In the genomic region with DNA sequence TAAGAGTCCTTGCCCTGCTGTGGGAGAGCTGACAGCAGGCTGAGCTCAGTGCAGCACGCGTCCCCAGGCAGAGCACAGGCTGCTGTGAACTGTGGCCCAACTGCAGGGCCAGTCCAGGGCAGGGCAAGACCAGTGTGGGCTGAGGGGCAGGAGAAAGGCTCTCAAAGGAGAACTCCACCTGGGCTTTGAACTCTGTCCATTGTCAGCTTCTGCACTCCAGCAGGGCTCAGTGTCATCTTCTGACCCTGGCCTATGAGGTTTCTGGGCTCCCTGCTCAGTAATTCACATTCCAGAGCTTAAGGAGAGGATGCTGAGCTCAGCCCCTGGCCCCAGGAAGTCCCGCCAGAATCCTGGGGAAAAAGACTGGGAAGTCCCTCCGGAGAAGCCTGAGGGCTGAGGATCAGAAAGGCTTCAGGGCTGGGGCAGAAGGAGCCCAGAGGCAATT, we compare ENCODE assay signal across 10 cellular contexts. TPM values are rescaled to one million over a fixed set of nuclear protein-coding genes. Genes with fewer than 3 reads are reported as not detected.
A peak's percentile ranks its signal among the peaks of the same experiment; 100 is the strongest.
DNase-seq lines count a peak whose midpoint lies in the region; ATAC-seq, FAIRE-seq and TF ChIP-seq lines count a peak whose summit lies in the region.
"Had no signal": no experiment of that assay in that cellular context is flagged by ENCODE, and none has a peak within 500 bp of the region (broad histone marks: within the 10 kb centered on the region; RNA-seq: fewer than 3 reads in every experiment).

No MANE protein-coding gene starts in this region.

- no peak for TF ChIP-seq CTCF in colonic mucosa (IDR thresholded peaks at IDR 0.05)
- TF ChIP-seq CTCF in kidney (IDR thresholded peaks at IDR 0.05; ENCODE audit: borderline replicate concordance, extremely low read depth, insufficient read depth): no peak

- intact Hi-C loops in colonic mucosa (cut with DNase I) (no loop called here), kidney (cut with DNase I) (no loop called here)

- H3K4me1 ChIP-seq in colonic mucosa: no peaks in the 10 kb centered on the region
- H3K4me1 ChIP-seq in kidney (ENCODE audit: control insufficient read depth in 1 of 2, insufficient read depth in 1 of 2, low read depth in 1 of 2, low read length in 2 of 2): no peaks in the 10 kb centered on the region
- peaks cover 39% of the 10 kb centered on the region for H3K4me1 ChIP-seq in stomach smooth muscle (ENCODE audit: control insufficient read depth, insufficient read depth, low read length)

- peak overlapping the region; percentile 46 for H3K27ac ChIP-seq in colonic mucosa
- no peak overlapping the region for H3K27ac ChIP-seq in kidney (ENCODE audit: low read depth in 2 of 2, low read length in 2 of 2)
- peak overlapping the region; percentile 89 for H3K27ac ChIP-seq in stomach smooth muscle (ENCODE audit: low read length)
- H3K27ac ChIP-seq: neutrophil had no signal

- FAIRE-seq in kidney (lab: Jason Lieb, UNC): no peak

- H3K27me3 ChIP-seq in colonic mucosa (no peaks in the 10 kb centered on the region), stomach smooth muscle (ENCODE audit: control insufficient read depth in 1 of 2, insufficient read depth in 2 of 2, low read length in 2 of 2) (no peaks in the 10 kb centered on the region)
- H3K27me3 ChIP-seq: neutrophil had no signal

- H3K9me3 ChIP-seq in colonic mucosa: no peaks in the 10 kb centered on the region
- no peaks in the 10 kb centered on the region for H3K9me3 ChIP-seq in kidney (ENCODE audit: control insufficient read depth in 1 of 2, low read length in 2 of 2)
- H3K9me3 ChIP-seq in stomach smooth muscle (ENCODE audit: control insufficient read depth in 2 of 2, low read length in 2 of 2): no peaks in the 10 kb centered on the region
- H3K9me3 ChIP-seq: neutrophil had no signal

- no peaks in the 10 kb centered on the region for H3K36me3 ChIP-seq in colonic mucosa
- H3K36me3 ChIP-seq in kidney (ENCODE audit: control insufficient read depth in 1 of 2, insufficient read depth in 2 of 2, low read length in 2 of 2): no peaks in the 10 kb centered on the region
- H3K36me3 ChIP-seq in stomach smooth muscle (ENCODE audit: control insufficient read depth in 2 of 2, insufficient read depth in 2 of 2, low read length in 2 of 2): no peaks in the 10 kb centered on the region
- H3K36me3 ChIP-seq: neutrophil had no signal

- H3K9ac ChIP-seq in colonic mucosa (ENCODE audit: low read depth in 2 of 2, low read length in 2 of 2) (no peak overlapping the region), kidney (ENCODE audit: low read length in 2 of 2) (no peak overlapping the region), stomach smooth muscle (ENCODE audit: low read length in 2 of 2) (peak overlapping the region; percentile 35 to 43)

- peak; percentile 16 for DNase-seq in HT1080 (ENCODE audit: low read depth)
- DNase-seq in colonic mucosa: no peak
- DNase-seq in kidney: peak; percentile 74
- DNase-seq in COR-L47 (lab: John Stamatoyannopoulos, UW): no peak
- DNase-seq in OCI-M1 (lab: John Stamatoyannopoulos, UW): no peak
- DNase-seq in anterior cingulate cortex (lab: John Stamatoyannopoulos, UW): no peak
- DNase-seq: activated naive CD8-positive, alpha-beta T cell treated with anti-CD3 and anti-CD28 coated beads, Interleukin-2, amount 50 U/mL, for 24 hours had no signal

- H3K4me3 ChIP-seq in colonic mucosa (no peak overlapping the region), kidney (ENCODE audit: low read length in 2 of 2) (no peak overlapping the region), stomach smooth muscle (ENCODE audit: low read length in 2 of 2) (no peak overlapping the region)

- ATAC-seq in HG03378 (IDR thresholded peaks at IDR 0.05; ENCODE audit: unreplicated experiment): no peak
- ATAC-seq: activated naive CD8-positive, alpha-beta T cell treated with anti-CD3 and anti-CD28 coated beads, Interleukin-2, amount 50 U/mL, for 24 hours had no signal

RNA-seq across cellular contexts. Expression of gene LHFPL2, which starts 37.4 kb away (rescaled TPM):
- total RNA-seq in HT1080 (2014; rRNA removed; shearing (Covaris generic)): 18.8 and 25.9 TPM in 2 replicates
- polyA plus RNA-seq in HT1080 (2015; cell fraction: cytosol; rRNA removed): 20.3 and 24.0 TPM in 2 replicates
- polyA plus RNA-seq in HT1080 (2015; cell fraction: nucleus; rRNA removed): 16.6 and 21.6 TPM in 2 replicates
- total RNA-seq in colonic mucosa (10 to 100 TPM; 35.5 to 39.2 TPM), kidney (12.6 TPM)
- polyA plus RNA-seq in kidney (ENCODE audit: insufficient read depth, low read depth, low replicate concordance): 1.8 TPM

Comparison
In these comparisons a context has a peak if more than half of its experiments do, and no peak if none do; other contexts are left out.
1. DNase-seq: peak in HT1080 (single experiment) and kidney (single experiment); none in colonic mucosa (single experiment), COR-L47 (single experiment), OCI-M1 (single experiment) and anterior cingulate cortex (0 of 58).
2. H3K27ac ChIP-seq: peak in colonic mucosa (single experiment) and stomach smooth muscle (single experiment); none in kidney (0 of 2).
3. H3K9ac ChIP-seq: peak in stomach smooth muscle (2 of 2); none in colonic mucosa (0 of 2) and kidney (0 of 2).